In genomic region chr5:149019562-149020140, GRCh38 we compare ENCODE assay signal across 19 cellular contexts. TPM values are rescaled to one million over a fixed set of nuclear protein-coding genes. Genes with fewer than 3 reads are reported as not detected.
DNase-seq lines count a peak whose midpoint lies in the region; ATAC-seq and TF ChIP-seq lines count a peak whose summit lies in the region.
"Had no signal": no experiment of that assay in that cellular context is flagged by ENCODE, and none has a peak within 500 bp of the region (broad histone marks: within the 10 kb centered on the region; RNA-seq: fewer than 3 reads in every experiment).

No MANE protein-coding gene starts in this region.

- H3K27ac ChIP-seq in 22Rv1, result peak overlapping the region; percentile 83
- H3K27ac ChIP-seq in trophoblast cell (ENCODE audit: low read depth, low read length), result no peak overlapping the region
- H3K27ac ChIP-seq: A549 had no signal

- H3K36me3 ChIP-seq in trophoblast cell (ENCODE audit: control insufficient read depth in 1 of 2, insufficient read depth in 2 of 2, low read length in 2 of 2), result no peaks in the 10 kb centered on the region

- no peaks in the 10 kb centered on the region for H3K27me3 ChIP-seq in trophoblast cell (ENCODE audit: insufficient read depth, low read length)

- no peak overlapping the region for H3K4ac ChIP-seq in trophoblast cell (ENCODE audit: low read depth, low read length)

- no peak overlapping the region for H3K9ac ChIP-seq in trophoblast cell (ENCODE audit: low read length)

- no CpG with 5 or more reads among the region's 4 CpGs for WGBS in trophoblast cell (ENCODE audit: extremely low coverage, insufficient coverage, insufficient read length)

- H2BK12ac ChIP-seq in trophoblast cell (ENCODE audit: low read length), result no peak overlapping the region

- peaks cover 11% of the 10 kb centered on the region for H3K9me3 Mint-ChIP-seq in chondrocyte (ENCODE audit: low read depth)

- H3K18ac ChIP-seq in trophoblast cell (ENCODE audit: low read length), result no peak overlapping the region

- H4K8ac ChIP-seq in trophoblast cell (ENCODE audit: low read depth, low read length), result no peak overlapping the region

- DNase-seq in ELF-1 (ENCODE audit: low read depth, low spot score) (peak; percentile 38), chondrocyte (ENCODE audit: low spot score) (no peak), left lobe of liver (ENCODE audit: low spot score) (no peak), trophoblast cell (no peak), iPS-NIHi7 (ENCODE audit: extremely low spot score) (no peak), NCI-H2196 treated with DMSO at 0.1 percent for 48 hours (lab: John Stamatoyannopoulos, UW; ENCODE audit: unreplicated experiment) (no peak)
- no peak for DNase-seq in activated CD4-positive, CD25-positive, alpha-beta regulatory T cell treated with anti-CD3 and anti-CD28 coated beads, Interleukin-2, amount 50 U/mL, for 72 hours
- DNase-seq: AML-193; CD4-positive, alpha-beta T cell; DMS79 treated with DMSO at 0.1 percent for 48 hours; GF-D8; NCI-H1048; NCI-H1694; NCI-H446 treated with DMSO at 0.1 percent for 48 hours; SHP77 had no signal

- H2BK5ac ChIP-seq in trophoblast cell (ENCODE audit: low read depth, low read length, poor library complexity), result no peak overlapping the region

- H3K27ac Mint-ChIP-seq in chondrocyte (ENCODE audit: unreplicated experiment), result peak overlapping the region; percentile 1
- H3K27ac Mint-ChIP-seq: CD4-positive, alpha-beta T cell had no signal

- no peak for TF ChIP-seq CTCF in 22Rv1 (IDR thresholded peaks at IDR 0.05)
- no peak for TF ChIP-seq CTCF in chondrocyte (IDR thresholded peaks at IDR 0.05)

- H3K27me3 Mint-ChIP-seq in chondrocyte (ENCODE audit: low read depth), result no peaks in the 10 kb centered on the region

- H3K79me1 ChIP-seq in trophoblast cell (ENCODE audit: low read length), result no peaks in the 10 kb centered on the region

- peaks cover 30% of the 10 kb centered on the region for H3K4me1 Mint-ChIP-seq in chondrocyte (ENCODE audit: low read depth)

- H3K4me2 ChIP-seq in trophoblast cell (ENCODE audit: low read length), result no peak overlapping the region
- H3K4me2 ChIP-seq: A549 had no signal

- no peak overlapping the region for H2AK5ac ChIP-seq in trophoblast cell (ENCODE audit: low read length)

- H3K36me3 Mint-ChIP-seq in chondrocyte (ENCODE audit: low read depth), result no peaks in the 10 kb centered on the region

- H2AFZ ChIP-seq in trophoblast cell (ENCODE audit: insufficient read depth, low read length, poor library complexity), result no peak overlapping the region

- H3K79me2 ChIP-seq in trophoblast cell (ENCODE audit: control insufficient read depth, insufficient read depth, low read length, poor library complexity), result no peaks in the 10 kb centered on the region

- H3K4me3 ChIP-seq in trophoblast cell (ENCODE audit: low read depth, low read length), result no peak overlapping the region
- H3K4me3 ChIP-seq: A549, K562 had no signal

- no peak overlapping the region for H3K23ac ChIP-seq in trophoblast cell (ENCODE audit: low read length)

- H3K4me1 ChIP-seq in trophoblast cell (ENCODE audit: control insufficient read depth in 1 of 2, insufficient read depth in 2 of 2, low read length in 2 of 2), result no peaks in the 10 kb centered on the region
- H3K4me1 ChIP-seq: A549 had no signal

- H3K9me3 ChIP-seq in trophoblast cell (ENCODE audit: insufficient read depth, low read depth, low read length), result no peaks in the 10 kb centered on the region
- H3K9me3 ChIP-seq: A549 had no signal

- H2BK120ac ChIP-seq in trophoblast cell (ENCODE audit: insufficient read depth, low read length, poor library complexity), result no peak overlapping the region

- no peak overlapping the region for H4K91ac ChIP-seq in trophoblast cell (ENCODE audit: low read depth, low read length)

- H3K14ac ChIP-seq in trophoblast cell (ENCODE audit: low read length), result no peak overlapping the region

- no peak overlapping the region for H4K12ac ChIP-seq in trophoblast cell (ENCODE audit: low read depth, low read length)

- no peak overlapping the region for H3K4me3 Mint-ChIP-seq in chondrocyte (ENCODE audit: unreplicated experiment)
- H3K4me3 Mint-ChIP-seq: CD4-positive, alpha-beta T cell had no signal

- ATAC-seq in left lobe of liver, result peak; percentile 64
- ATAC-seq: A549, K562, Panc1 had no signal

RNA-seq across cellular contexts. Expression of gene SH3TC2, which starts 43.2 kb away (rescaled TPM):
- total RNA-seq in chondrocyte, result 0.33 to 0.80 TPM (median 0.80 TPM) in 3 replicates
- total RNA-seq in left lobe of liver, result 0.43 TPM
- 4.7 and 4.8 TPM in 2 replicates for polyA plus RNA-seq in trophoblast cell (2013)
- total RNA-seq: CD4-positive, alpha-beta T cell had no signal
